ENCODE assay signal across 1 cellular context in genomic region chr6:38193051-38193450, GRCh38.
TF ChIP-seq lines count a peak whose summit lies in the region.

No MANE protein-coding gene starts in this region.

TF ChIP-seq in GM23338, 12 proteins besides CTCF, POLR2A, EP300 and RAD21 (continued from another document):
- TF ChIP-seq ZNF462 (CRISPR knock-in tag; IDR thresholded peaks at IDR 0.05) (no peak), ZNF331 (CRISPR knock-in tag; IDR thresholded peaks at IDR 0.05; ENCODE audit: low read depth) (no peak), ZNF114 (CRISPR knock-in tag; IDR thresholded peaks at IDR 0.05) (no peak), STAT1 (IDR thresholded peaks at IDR 0.05; ENCODE audit: unreplicated experiment) (no peak), NANOG (IDR thresholded peaks at IDR 0.05; ENCODE audit: borderline replicate concordance) (no peak), CREB1 (CRISPR knock-in tag; IDR thresholded peaks at IDR 0.05; ENCODE audit: low read depth) (no peak), EZH2phosphoT487 (IDR thresholded peaks at IDR 0.05; ENCODE audit: unreplicated experiment) (no peak), EZH2 (IDR thresholded peaks at IDR 0.05; ENCODE audit: low read depth, unreplicated experiment) (no peak), JUNB (IDR thresholded peaks at IDR 0.05; ENCODE audit: unreplicated experiment) (no peak)
- TF ChIP-seq, protein P1, sequence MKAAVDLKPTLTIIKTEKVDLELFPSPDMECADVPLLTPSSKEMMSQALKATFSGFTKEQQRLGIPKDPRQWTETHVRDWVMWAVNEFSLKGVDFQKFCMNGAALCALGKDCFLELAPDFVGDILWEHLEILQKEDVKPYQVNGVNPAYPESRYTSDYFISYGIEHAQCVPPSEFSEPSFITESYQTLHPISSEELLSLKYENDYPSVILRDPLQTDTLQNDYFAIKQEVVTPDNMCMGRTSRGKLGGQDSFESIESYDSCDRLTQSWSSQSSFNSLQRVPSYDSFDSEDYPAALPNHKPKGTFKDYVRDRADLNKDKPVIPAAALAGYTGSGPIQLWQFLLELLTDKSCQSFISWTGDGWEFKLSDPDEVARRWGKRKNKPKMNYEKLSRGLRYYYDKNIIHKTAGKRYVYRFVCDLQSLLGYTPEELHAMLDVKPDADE (IDR thresholded peaks at IDR 0.05) = no peak
- TF ChIP-seq, protein P2, sequence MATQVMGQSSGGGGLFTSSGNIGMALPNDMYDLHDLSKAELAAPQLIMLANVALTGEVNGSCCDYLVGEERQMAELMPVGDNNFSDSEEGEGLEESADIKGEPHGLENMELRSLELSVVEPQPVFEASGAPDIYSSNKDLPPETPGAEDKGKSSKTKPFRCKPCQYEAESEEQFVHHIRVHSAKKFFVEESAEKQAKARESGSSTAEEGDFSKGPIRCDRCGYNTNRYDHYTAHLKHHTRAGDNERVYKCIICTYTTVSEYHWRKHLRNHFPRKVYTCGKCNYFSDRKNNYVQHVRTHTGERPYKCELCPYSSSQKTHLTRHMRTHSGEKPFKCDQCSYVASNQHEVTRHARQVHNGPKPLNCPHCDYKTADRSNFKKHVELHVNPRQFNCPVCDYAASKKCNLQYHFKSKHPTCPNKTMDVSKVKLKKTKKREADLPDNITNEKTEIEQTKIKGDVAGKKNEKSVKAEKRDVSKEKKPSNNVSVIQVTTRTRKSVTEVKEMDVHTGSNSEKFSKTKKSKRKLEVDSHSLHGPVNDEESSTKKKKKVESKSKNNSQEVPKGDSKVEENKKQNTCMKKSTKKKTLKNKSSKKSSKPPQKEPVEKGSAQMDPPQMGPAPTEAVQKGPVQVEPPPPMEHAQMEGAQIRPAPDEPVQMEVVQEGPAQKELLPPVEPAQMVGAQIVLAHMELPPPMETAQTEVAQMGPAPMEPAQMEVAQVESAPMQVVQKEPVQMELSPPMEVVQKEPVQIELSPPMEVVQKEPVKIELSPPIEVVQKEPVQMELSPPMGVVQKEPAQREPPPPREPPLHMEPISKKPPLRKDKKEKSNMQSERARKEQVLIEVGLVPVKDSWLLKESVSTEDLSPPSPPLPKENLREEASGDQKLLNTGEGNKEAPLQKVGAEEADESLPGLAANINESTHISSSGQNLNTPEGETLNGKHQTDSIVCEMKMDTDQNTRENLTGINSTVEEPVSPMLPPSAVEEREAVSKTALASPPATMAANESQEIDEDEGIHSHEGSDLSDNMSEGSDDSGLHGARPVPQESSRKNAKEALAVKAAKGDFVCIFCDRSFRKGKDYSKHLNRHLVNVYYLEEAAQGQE (IDR thresholded peaks at IDR 0.05; ENCODE audit: unreplicated experiment) = no peak
